15 cellular contexts compared by ENCODE assay signal in the genomic region with DNA sequence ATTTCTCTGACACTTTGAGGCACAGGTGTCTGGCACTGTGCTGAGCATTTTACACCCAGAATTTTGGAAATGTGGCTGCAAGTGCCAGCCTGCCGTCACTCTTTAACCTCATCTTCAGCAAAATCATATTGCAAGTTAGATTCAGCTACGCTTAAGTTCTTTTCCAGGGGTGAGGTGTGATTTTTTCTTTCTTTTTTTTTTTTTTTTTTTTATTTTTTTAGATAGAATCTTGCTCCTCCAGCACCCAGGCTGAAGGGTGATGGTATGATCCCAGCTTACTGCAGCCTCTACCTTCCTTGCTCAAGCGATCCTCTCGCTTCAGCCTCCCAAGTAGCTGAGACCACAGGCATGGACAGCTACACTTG. TPM values are rescaled to one million over a fixed set of nuclear protein-coding genes. Genes with fewer than 3 reads are reported as not detected.
DNase-seq lines count a peak whose midpoint lies in the region; ATAC-seq, FAIRE-seq and TF ChIP-seq lines count a peak whose summit lies in the region.
"Had no signal": no experiment of that assay in that cellular context is flagged by ENCODE, and none has a peak within 500 bp of the region (broad histone marks: within the 10 kb centered on the region; RNA-seq: fewer than 3 reads in every experiment).

No MANE protein-coding gene starts in this region.

- no peak for TF ChIP-seq EP300 in H1 (IDR thresholded peaks at IDR 0.05; ENCODE audit: borderline replicate concordance in 1 of 2, low read depth in 2 of 2, low read length in 2 of 2)

- peaks cover 20% of the 10 kb centered on the region for H3K4me1 Mint-ChIP-seq in activated naive CD4-positive, alpha-beta T cell treated with anti-CD3 and anti-CD28 coated beads for 36 hours (ENCODE audit: low read depth)
- peaks cover 34% of the 10 kb centered on the region for H3K4me1 Mint-ChIP-seq in type B pancreatic cell (ENCODE audit: unreplicated experiment)

- H3K9ac ChIP-seq in PC-3 (ENCODE audit: low read length), result no peak overlapping the region
- H3K9ac ChIP-seq in H1 (replicated peaks in 1 of 4; ENCODE audit: extremely low read depth in 1 of 4, low read depth in 3 of 4, low read length in 3 of 4), result no peak overlapping the region

- H3K4me3 Mint-ChIP-seq in activated naive CD4-positive, alpha-beta T cell treated with anti-CD3 and anti-CD28 coated beads for 36 hours, result peak overlapping the region; percentile 78
- peak overlapping the region; percentile 88 for H3K4me3 Mint-ChIP-seq in type B pancreatic cell

- no peak for TF ChIP-seq RAD21 in H1 (IDR thresholded peaks at IDR 0.05 in 1 of 2, conservative IDR thresholded peaks at IDR 0.05 in 1 of 2; ENCODE audit: low read depth in 2 of 2, low read length in 2 of 2)

- no peak overlapping the region for H2BK20ac ChIP-seq in H1 (ENCODE audit: low read length)

- WGBS in H1 (ENCODE audit: extremely low coverage in 1 of 2, insufficient coverage in 1 of 2, insufficient read length in 1 of 2, insufficient replicate concordance in 2 of 2, low coverage in 1 of 2, low lambda C conversion rate in 2 of 2, missing lambda C conversion rate in 1 of 2), 2 experiments, result 89% methylated on average over 4 of the region's 4 CpGs; no CpG with 5 or more reads in 1 of the 2 experiments

- H3K27me3 Mint-ChIP-seq in activated naive CD4-positive, alpha-beta T cell treated with anti-CD3 and anti-CD28 coated beads for 36 hours (ENCODE audit: low read depth), result no peaks in the 10 kb centered on the region
- peaks cover 20% of the 10 kb centered on the region for H3K27me3 Mint-ChIP-seq in type B pancreatic cell

- H3F3A ChIP-seq in PC-3 (ENCODE audit: low read length, unreplicated experiment), result no peaks in the 10 kb centered on the region

- FAIRE-seq in H1 (lab: Jason Lieb, UNC), result no peak
- FAIRE-seq: GM12892 had no signal

- H2AK5ac ChIP-seq in H1 (ENCODE audit: low read depth, low read length), result no peak overlapping the region; the same call in 1 of the 2 replicates

- H2BK15ac ChIP-seq in H1 (ENCODE audit: low read length), result no peak overlapping the region

- no peak overlapping the region for H2BK5ac ChIP-seq in H1 (ENCODE audit: low read depth, low read length)

- H3K9me2 ChIP-seq in PC-3 (replicated peaks; ENCODE audit: low read length), result no peaks in the 10 kb centered on the region

- H2BK120ac ChIP-seq in H1 (replicated peaks; ENCODE audit: low read depth, low read length), result no peak overlapping the region

- no peak overlapping the region for H4K5ac ChIP-seq in H1 (ENCODE audit: insufficient read length, low read depth, low read length)

- no peaks in the 10 kb centered on the region for H3K9me3 ChIP-seq in PC-3 (ENCODE audit: low read length)
- no peaks in the 10 kb centered on the region for H3K9me3 ChIP-seq in H1 (ENCODE audit: insufficient read depth in 2 of 2, low read depth in 1 of 2, low read length in 1 of 2)

- BruUV-seq in PC-3 (replicated peaks; lab: Mats Ljungman, UMichigan), result no TSS peak

- no peaks in the 10 kb centered on the region; the same call in 1 of the 2 replicates for H3K79me1 ChIP-seq in H1 (ENCODE audit: low read depth, low read length)

- H3K79me2 ChIP-seq in PC-3 (ENCODE audit: low read length) (peaks cover 24% of the 10 kb centered on the region), H1 (ENCODE audit: control insufficient read depth in 1 of 2, insufficient read depth in 2 of 2, low read length in 2 of 2) (peaks cover 3 to 23% of the 10 kb centered on the region in 2 experiments)

- DNase-seq in activated naive CD4-positive, alpha-beta T cell treated with anti-CD3 and anti-CD28 coated beads for 36 hours, result no peak
- DNase-seq in activated naive CD4-positive, alpha-beta T cell (lab: John Stamatoyannopoulos, UW), result no peak
- DNase-seq in PC-3, result no peak
- DNase-seq in H1 (ENCODE audit: low read depth in 1 of 2, low spot score in 2 of 2), result no peak
- DNase-seq in type B pancreatic cell (ENCODE audit: extremely low spot score, unreplicated experiment), result no peak
- no peak for DNase-seq in middle frontal gyrus (ENCODE audit: extremely low spot score, low spot score)
- DNase-seq in 8988T, result no peak
- DNase-seq: NCI-H524, occipital lobe, RPMI8226, T1000 had no signal

- CTCF ChIA-PET in activated naive CD4-positive, alpha-beta T cell treated with anti-CD3 and anti-CD28 coated beads for 36 hours (lab: Charles Lee), result interaction anchor here (0.6 kb wide), 1 partner anchor 394 kb away, joined by 3 read pairs; no protein-coding TSS in a partner anchor
- CTCF ChIA-PET in PC-3 (lab: Charles Lee), result no interaction called here
- CTCF ChIA-PET in H1 (lab: Charles Lee; ENCODE audit: partially characterized antibody), result interaction anchor here (0.6 to 4.9 kb wide), 9 partner anchors 9 to 455 kb away, joined by 3 to 34 read pairs (median 3); no protein-coding TSS in a partner anchor

- peaks cover 15% of the 10 kb centered on the region for H3K23me2 ChIP-seq in H1 (ENCODE audit: low read depth, low read length)

- ATAC-seq in PC-3 (no peak), GM19463 (IDR thresholded peaks at IDR 0.05; ENCODE audit: unreplicated experiment) (no peak)

- H2AFZ ChIP-seq in PC-3 (ENCODE audit: low read length) (peak overlapping the region; percentile 40), H1 (ENCODE audit: low read length) (no peak overlapping the region)

- peak overlapping the region; percentile 86 for H3K4me2 ChIP-seq in PC-3 (ENCODE audit: low read length)
- peak overlapping the region; percentile 86 to 93; a peak in 3 of 4 replicates for H3K4me2 ChIP-seq in H1 (ENCODE audit: insufficient read depth in 1 of 2, low read depth in 2 of 2, low read length in 2 of 2)

- no peak for TF ChIP-seq POLR2A in H1 (IDR thresholded peaks at IDR 0.05; ENCODE audit: control extremely low read depth in 1 of 2, low read depth in 2 of 2, low read length in 2 of 2)

- no peaks in the 10 kb centered on the region for H3K9me3 Mint-ChIP-seq in activated naive CD4-positive, alpha-beta T cell treated with anti-CD3 and anti-CD28 coated beads for 36 hours
- no peaks in the 10 kb centered on the region for H3K9me3 Mint-ChIP-seq in type B pancreatic cell

- no peak overlapping the region for H3K14ac ChIP-seq in H1 (ENCODE audit: insufficient read length)

- H3K23ac ChIP-seq in H1 (ENCODE audit: insufficient read length), result no peak overlapping the region

- H3K36me3 ChIP-seq in PC-3 (ENCODE audit: low read depth, low read length) (peaks cover 3% of the 10 kb centered on the region; the same call in 1 of the 2 replicates), H1 (ENCODE audit: control insufficient read depth in 2 of 4, insufficient read depth in 4 of 4, low read length in 3 of 4) (peaks cover 0 to 12% (median 3%) of the 10 kb centered on the region in 4 experiments; a peak in 4 of 8 replicates)

- H3K36me3 Mint-ChIP-seq in activated naive CD4-positive, alpha-beta T cell treated with anti-CD3 and anti-CD28 coated beads for 36 hours (ENCODE audit: low read depth), result peaks cover 11% of the 10 kb centered on the region
- H3K36me3 Mint-ChIP-seq in type B pancreatic cell, result no peaks in the 10 kb centered on the region

- H3K27ac Mint-ChIP-seq in activated naive CD4-positive, alpha-beta T cell treated with anti-CD3 and anti-CD28 coated beads for 36 hours, result peak overlapping the region; percentile 86
- H3K27ac Mint-ChIP-seq in type B pancreatic cell, result peak overlapping the region; percentile 95

- H3K27ac ChIP-seq in PC-3 (ENCODE audit: low read length), result peak overlapping the region; percentile 56
- no peak overlapping the region for H3K27ac ChIP-seq in H1 (ENCODE audit: low read depth, low read length)
- H3K27ac ChIP-seq: coronary artery had no signal

- no peak overlapping the region for H3K56ac ChIP-seq in H1 (replicated peaks; ENCODE audit: insufficient read length, low read depth, low read length)

- H4K20me1 ChIP-seq in PC-3 (ENCODE audit: low read length), result peaks cover 4% of the 10 kb centered on the region
- peaks cover 0 to 2% of the 10 kb centered on the region in 2 experiments for H4K20me1 ChIP-seq in H1 (replicated peaks in 1 of 2; ENCODE audit: control insufficient read depth in 1 of 2, insufficient read depth in 2 of 2, low read length in 2 of 2)

- POLR2A ChIA-PET in PC-3 (lab: Charles Lee; ENCODE audit: unreplicated experiment), result interaction anchor here (0.6 kb wide), 1 partner anchor 537 kb away, joined by 6 read pairs; no protein-coding TSS in a partner anchor
- POLR2A ChIA-PET in H1 (lab: Charles Lee; ENCODE audit: partially characterized antibody), result interaction anchor here (0.6 to 12.4 kb wide), 7 partner anchors 10 to 132 kb away, joined by 3 to 155 read pairs (median 4); no protein-coding TSS in a partner anchor

- H3K4me3 ChIP-seq in PC-3 (ENCODE audit: low read length) (peak overlapping the region; percentile 72), H1 (ENCODE audit: extremely low read depth in 1 of 4, insufficient read depth in 2 of 4, low read depth in 3 of 4, low read length in 4 of 4) (peak overlapping the region in 1 of 4 experiments; percentile 85; a peak in 1 of 8 replicates)
- H3K4me3 ChIP-seq: coronary artery, lung had no signal

- H3K27me3 ChIP-seq in PC-3 (ENCODE audit: low read length), result no peaks in the 10 kb centered on the region
- peaks cover 0 to 6% (median 4%) of the 10 kb centered on the region in 4 experiments; a peak in 4 of 7 replicates for H3K27me3 ChIP-seq in H1 (replicated peaks in 1 of 4; ENCODE audit: control insufficient read depth in 3 of 4, extremely low read depth in 1 of 4, insufficient read depth in 3 of 4, low read length in 3 of 4)

- H4K8ac ChIP-seq in H1 (ENCODE audit: extremely low read depth, insufficient read depth, low read length), result no peak overlapping the region

- no peak overlapping the region for H3K4ac ChIP-seq in H1 (replicated peaks; ENCODE audit: insufficient read length, low read depth, low read length)

- no peak overlapping the region for H4K91ac ChIP-seq in H1 (replicated peaks; ENCODE audit: insufficient read length, low read length)

- intact Hi-C loops in activated naive CD4-positive, alpha-beta T cell treated with anti-CD3 and anti-CD28 coated beads for 36 hours (cut with micrococcal nuclease), result loop anchor here (2.0 kb wide), 1 partner anchor 21 kb away; no protein-coding TSS in a partner anchor
- intact Hi-C loops in PC-3 (cut with micrococcal nuclease), result loop anchor here (5.0 kb wide), 2 partner anchors 35 to 125 kb away; no protein-coding TSS in a partner anchor

- H2BK12ac ChIP-seq in H1 (ENCODE audit: low read depth, low read length), result peak overlapping the region; percentile 90; the same call in 1 of the 2 replicates

- no peak for TF ChIP-seq CTCF in PC-3 (conservative IDR thresholded peaks at IDR 0.05; ENCODE audit: low read depth, low read length)
- TF ChIP-seq CTCF in H1 (IDR thresholded peaks at IDR 0.05; ENCODE audit: control extremely low read depth in 1 of 3, insufficient read depth in 1 of 3, low read depth in 1 of 3, low read length in 3 of 3), result no peak
- TF ChIP-seq CTCF in type B pancreatic cell (conservative IDR thresholded peaks at IDR 0.05), result no peak

- H3K4me1 ChIP-seq in PC-3 (ENCODE audit: insufficient read depth, low read length), result peaks cover 37% of the 10 kb centered on the region
- peaks cover 3 to 16% (median 14%) of the 10 kb centered on the region in 4 experiments; a peak in 6 of 7 replicates for H3K4me1 ChIP-seq in H1 (replicated peaks in 1 of 4; ENCODE audit: control insufficient read depth in 3 of 4, insufficient read depth in 4 of 4, low read length in 3 of 4)

- peak overlapping the region; percentile 56; the same call in 1 of the 2 replicates for H3K18ac ChIP-seq in H1 (ENCODE audit: extremely low read depth, low read length)

RNA-seq across cellular contexts. Expression of a gene that starts 2.5 kb away (rescaled TPM):
- total RNA-seq in activated naive CD4-positive, alpha-beta T cell treated with anti-CD3 and anti-CD28 coated beads for 36 hours, result 100 to 1,000 TPM; 130 to 132 TPM
- total RNA-seq in PC-3 (2014; rRNA removed) (82.7 and 95.2 TPM in 2 replicates), type B pancreatic cell (ENCODE audit: low replicate concordance) (171 and 183 TPM in 2 replicates)
- total RNA-seq in H1 (2021; fragmentation: NEBNext Ultra II Directional; extraction: Animal tissue kit (Norgen Biotek cat#: 25700)), result 454 and 455 TPM in 2 replicates
- 229 and 389 TPM in 2 replicates for polyA plus RNA-seq in H1 (2011; rRNA removed)
- 208 TPM for polyA plus RNA-seq in H1 (2011; cell fraction: cytosol; rRNA removed)
- 390 TPM for polyA plus RNA-seq in H1 (2011; cell fraction: nucleus; rRNA removed)
- polyA plus RNA-seq in H1 (2012, experiment 1 of 2), result 308 to 381 TPM (median 333 TPM) in 4 replicates
- polyA plus RNA-seq in H1 (2012, experiment 2 of 2), result 197 TPM
- polyA plus RNA-seq in H1 (2013, experiment 1 of 2), result 230 TPM
- 221 TPM for polyA plus RNA-seq in H1 (2013, experiment 2 of 2)
- 172 and 251 TPM in 2 replicates for polyA minus RNA-seq in H1 (2011; rRNA and poly(A)+ RNA removed)
- 193 TPM for polyA minus RNA-seq in H1 (2011; cell fraction: cytosol; rRNA and poly(A)+ RNA removed)
- polyA minus RNA-seq in H1 (2011; cell fraction: nucleus; rRNA and poly(A)+ RNA removed), result 82.4 TPM
